ENCODE assay signal across 8 cellular contexts in the genomic region with DNA sequence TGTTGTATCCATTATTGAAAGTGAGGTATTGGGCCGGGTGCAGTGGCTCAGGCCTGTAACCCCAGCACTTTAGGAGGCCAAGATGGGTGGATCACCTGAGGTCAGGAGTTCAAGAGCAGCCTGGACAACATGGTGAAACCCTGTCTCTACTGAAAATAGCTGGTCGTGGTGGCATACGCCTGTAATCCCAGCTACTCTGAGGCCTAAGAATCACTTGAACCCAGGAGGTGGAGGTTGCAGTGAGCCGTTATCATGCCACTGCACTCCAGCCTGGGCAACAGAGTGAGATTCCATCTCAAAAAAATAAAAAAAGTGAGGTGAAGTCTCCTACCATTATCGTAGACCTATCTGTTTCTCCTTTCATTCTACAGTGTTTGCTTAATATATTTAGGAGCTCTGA. TPM values are rescaled to one million over a fixed set of nuclear protein-coding genes. Genes with fewer than 3 reads are reported as not detected.
DNase-seq lines count a peak whose midpoint lies in the region; ATAC-seq, FAIRE-seq and TF ChIP-seq lines count a peak whose summit lies in the region.
"Not testable (repeated sequence)": the region's sequence is repeated elsewhere in the genome, so short reads cannot be mapped to it uniquely, and the experiment has no call there.

No MANE protein-coding gene starts in this region.

- H3K4me3 Mint-ChIP-seq in CD4-positive, alpha-beta T cell; activated T-cell treated with anti-CD3 and anti-CD28 coated beads, Interleukin-2, amount 50 U/mL, for 24 hours; activated naive CD8-positive, alpha-beta T cell treated with anti-CD3 and anti-CD28 coated beads for 36 hours; dendritic cell treated with granulocyte-macrophage colony-stimulating factor and Interleukin-4, amounts not matched to agents 40 ng/mL and 50 ng/mL, for 4 days; stimulated activated naive B cell treated with anti-CD40 and anti-IgM and Interleukin-4, amounts not matched to agents 10 μg/mL and 1 μg/mL and 100 μg/mL, for 72 hours: not testable (repeated sequence)
- H3K4me3 Mint-ChIP-seq in IgD-negative memory B cell (peak overlapping the region; percentile 4 to 90 (median 83)), activated B cell treated with CpG ODN at 0.5 μM for 24 hours (peak overlapping the region; percentile 63)

- TF ChIP-seq RAD21 in HepG2 (CRISPR knock-in tag; IDR thresholded peaks at IDR 0.05), result not testable (repeated sequence)

- not testable (repeated sequence) for FAIRE-seq in HepG2 (lab: Jason Lieb, UNC)

- H3K4me1 Mint-ChIP-seq in CD4-positive, alpha-beta T cell (ENCODE audit: low read depth), result peaks cover 11% of the 10 kb centered on the region
- peaks cover 9 to 10% (median 10%) of the 10 kb centered on the region in 3 donors for H3K4me1 Mint-ChIP-seq in IgD-negative memory B cell
- peaks cover 14% of the 10 kb centered on the region for H3K4me1 Mint-ChIP-seq in activated B cell treated with CpG ODN at 0.5 μM for 24 hours
- peaks cover 20% of the 10 kb centered on the region for H3K4me1 Mint-ChIP-seq in activated T-cell treated with anti-CD3 and anti-CD28 coated beads, Interleukin-2, amount 50 U/mL, for 24 hours (ENCODE audit: low read depth)
- not testable (repeated sequence) for H3K4me1 Mint-ChIP-seq in activated naive CD8-positive, alpha-beta T cell treated with anti-CD3 and anti-CD28 coated beads for 36 hours
- peaks cover 19% of the 10 kb centered on the region for H3K4me1 Mint-ChIP-seq in dendritic cell treated with granulocyte-macrophage colony-stimulating factor and Interleukin-4, amounts not matched to agents 40 ng/mL and 50 ng/mL, for 4 days (ENCODE audit: low read depth)
- H3K4me1 Mint-ChIP-seq in stimulated activated naive B cell treated with anti-CD40 and anti-IgM and Interleukin-4, amounts not matched to agents 10 μg/mL and 1 μg/mL and 100 μg/mL, for 72 hours, result peaks cover 12 to 14% of the 10 kb centered on the region in 2 donors

- not testable (repeated sequence) for H3K36me3 Mint-ChIP-seq in CD4-positive, alpha-beta T cell (ENCODE audit: low read depth); IgD-negative memory B cell; activated B cell treated with CpG ODN at 0.5 μM for 24 hours (ENCODE audit: low read depth); activated T-cell treated with anti-CD3 and anti-CD28 coated beads, Interleukin-2, amount 50 U/mL, for 24 hours (ENCODE audit: low read depth); activated naive CD8-positive, alpha-beta T cell treated with anti-CD3 and anti-CD28 coated beads for 36 hours
- H3K36me3 Mint-ChIP-seq in dendritic cell treated with granulocyte-macrophage colony-stimulating factor and Interleukin-4, amounts not matched to agents 40 ng/mL and 50 ng/mL, for 4 days (ENCODE audit: low read depth), result peaks cover 33% of the 10 kb centered on the region
- H3K36me3 Mint-ChIP-seq in stimulated activated naive B cell treated with anti-CD40 and anti-IgM and Interleukin-4, amounts not matched to agents 10 μg/mL and 1 μg/mL and 100 μg/mL, for 72 hours, result peaks cover 34 to 38% of the 10 kb centered on the region in 2 donors

- not testable (repeated sequence) for H4K20me1 ChIP-seq in HepG2 (ENCODE audit: insufficient read depth, low read length)

- 30% methylated on average over 5 of the region's 5 CpGs for WGBS in HepG2 (ENCODE audit: low lambda C conversion rate)

- H3K27me3 Mint-ChIP-seq in CD4-positive, alpha-beta T cell; IgD-negative memory B cell; activated B cell treated with CpG ODN at 0.5 μM for 24 hours; activated T-cell treated with anti-CD3 and anti-CD28 coated beads, Interleukin-2, amount 50 U/mL, for 24 hours; activated naive CD8-positive, alpha-beta T cell treated with anti-CD3 and anti-CD28 coated beads for 36 hours: not testable (repeated sequence)
- H3K27me3 Mint-ChIP-seq in dendritic cell treated with granulocyte-macrophage colony-stimulating factor and Interleukin-4, amounts not matched to agents 40 ng/mL and 50 ng/mL, for 4 days, result peaks cover 60% of the 10 kb centered on the region
- H3K27me3 Mint-ChIP-seq in stimulated activated naive B cell treated with anti-CD40 and anti-IgM and Interleukin-4, amounts not matched to agents 10 μg/mL and 1 μg/mL and 100 μg/mL, for 72 hours, result peaks cover 0 to 16% of the 10 kb centered on the region in 2 donors

- DNase-seq in CD4-positive, alpha-beta T cell; activated B cell treated with CpG ODN at 0.5 μM for 24 hours; activated T-cell treated with anti-CD3 and anti-CD28 coated beads, Interleukin-2, amount 50 U/mL, for 24 hours; activated naive CD8-positive, alpha-beta T cell treated with anti-CD3 and anti-CD28 coated beads for 36 hours; HepG2 (ENCODE audit: low spot score); stimulated activated naive B cell treated with anti-CD40 and anti-IgM and Interleukin-4, amounts not matched to agents 10 μg/mL and 1 μg/mL and 100 μg/mL, for 72 hours: not testable (repeated sequence)

- H3K27me3 ChIP-seq in CD4-positive, alpha-beta T cell (ENCODE audit: control insufficient read depth, insufficient read depth, low read length); HepG2 (ENCODE audit: control insufficient read depth in 1 of 2, insufficient read depth in 2 of 2, low read length in 2 of 2): not testable (repeated sequence)

- peak overlapping the region; percentile 40 for H3K27ac Mint-ChIP-seq in CD4-positive, alpha-beta T cell
- peak overlapping the region in 1 of 3 donors; percentile 10 for H3K27ac Mint-ChIP-seq in IgD-negative memory B cell
- peak overlapping the region; percentile 84 for H3K27ac Mint-ChIP-seq in activated B cell treated with CpG ODN at 0.5 μM for 24 hours
- peak overlapping the region; percentile 80 for H3K27ac Mint-ChIP-seq in activated T-cell treated with anti-CD3 and anti-CD28 coated beads, Interleukin-2, amount 50 U/mL, for 24 hours
- H3K27ac Mint-ChIP-seq in activated naive CD8-positive, alpha-beta T cell treated with anti-CD3 and anti-CD28 coated beads for 36 hours, result peak overlapping the region; percentile 19
- H3K27ac Mint-ChIP-seq in dendritic cell treated with granulocyte-macrophage colony-stimulating factor and Interleukin-4, amounts not matched to agents 40 ng/mL and 50 ng/mL, for 4 days, result peak overlapping the region; percentile 68
- peak overlapping the region; percentile 78 for H3K27ac Mint-ChIP-seq in stimulated activated naive B cell treated with anti-CD40 and anti-IgM and Interleukin-4, amounts not matched to agents 10 μg/mL and 1 μg/mL and 100 μg/mL, for 72 hours

- not testable (repeated sequence) for H3K9me3 Mint-ChIP-seq in CD4-positive, alpha-beta T cell; IgD-negative memory B cell; activated B cell treated with CpG ODN at 0.5 μM for 24 hours; activated T-cell treated with anti-CD3 and anti-CD28 coated beads, Interleukin-2, amount 50 U/mL, for 24 hours; activated naive CD8-positive, alpha-beta T cell treated with anti-CD3 and anti-CD28 coated beads for 36 hours; dendritic cell treated with granulocyte-macrophage colony-stimulating factor and Interleukin-4, amounts not matched to agents 40 ng/mL and 50 ng/mL, for 4 days; stimulated activated naive B cell treated with anti-CD40 and anti-IgM and Interleukin-4, amounts not matched to agents 10 μg/mL and 1 μg/mL and 100 μg/mL, for 72 hours

- peak overlapping the region; percentile 41; the same call in 1 of the 2 replicates for H3K4me2 ChIP-seq in HepG2 (ENCODE audit: low read depth, low read length)

- intact Hi-C loops in CD4-positive, alpha-beta T cell (cut with DNase I, micrococcal nuclease); activated B cell treated with CpG ODN at 0.5 μM for 24 hours (cut with micrococcal nuclease); dendritic cell treated with granulocyte-macrophage colony-stimulating factor and Interleukin-4, amounts not matched to agents 40 ng/mL and 50 ng/mL, for 4 days (cut with micrococcal nuclease); HepG2 (cut with micrococcal nuclease; ENCODE audit: unreplicated experiment): not testable (repeated sequence)

- POLR2A ChIA-PET in CD4-positive, alpha-beta T cell (lab: Charles Lee), result interaction anchor here (1.2 kb wide), 1 partner anchor 124 kb away, joined by 4 read pairs; no protein-coding TSS in a partner anchor
- POLR2A ChIA-PET in activated B cell treated with CpG ODN at 0.5 μM for 24 hours (lab: Charles Lee), result interaction anchor here (0.6 to 1.5 kb wide), 6 partner anchors 8 to 277 kb away, joined by 3 to 6 read pairs (median 4); a partner anchor contains a TSS
- POLR2A ChIA-PET in HepG2 (lab: Yijun Ruan, JAX), result interaction anchor here (1.2 to 1.6 kb wide), 3 partner anchors 8 to 123 kb away, joined by 4 to 5 read pairs (median 5); a partner anchor contains a TSS

- not testable (repeated sequence) for H3K9me3 ChIP-seq in CD4-positive, alpha-beta T cell (ENCODE audit: control insufficient read depth, low read length); HepG2 (ENCODE audit: low read length)

- not testable (repeated sequence) for H3K27ac ChIP-seq in CD4-positive, alpha-beta T cell (ENCODE audit: low read depth, low read length); HepG2 (ENCODE audit: extremely low read length, insufficient read depth, low read length)

- CTCF ChIA-PET in CD4-positive, alpha-beta T cell (lab: Charles Lee), result interaction anchor here (1.5 kb wide), 1 partner anchor 17 kb away, joined by 3 read pairs; no protein-coding TSS in a partner anchor
- CTCF ChIA-PET in activated B cell treated with CpG ODN at 0.5 μM for 24 hours (lab: Charles Lee); HepG2 (lab: Yijun Ruan, JAX; ENCODE audit: low intra/inter-chr PET ratio, low total read pairs): not testable (repeated sequence)

- H3K36me3 ChIP-seq in HepG2 (replicated peaks in 1 of 2; ENCODE audit: control insufficient read depth in 1 of 2, insufficient read depth in 2 of 2, low read length in 2 of 2), result not testable (repeated sequence)

- peak overlapping the region; percentile 29 for H2AFZ ChIP-seq in HepG2 (ENCODE audit: low read length)

- H3K79me2 ChIP-seq in HepG2 (ENCODE audit: insufficient read depth, low read length), result not testable (repeated sequence)

- not testable (repeated sequence) for TF ChIP-seq POLR2A in HepG2 (IDR thresholded peaks at IDR 0.05; ENCODE audit: insufficient read depth in 1 of 2, low read depth in 2 of 2, low read length in 2 of 2)

- H3K9ac ChIP-seq in HepG2 (ENCODE audit: insufficient read depth, low read depth, low read length), result not testable (repeated sequence)

- not testable (repeated sequence) for ATAC-seq in CD4-positive, alpha-beta T cell (ENCODE audit: poor library complexity); activated B cell treated with CpG ODN at 0.5 μM for 24 hours (ENCODE audit: low read depth); HepG2; stimulated activated naive B cell treated with anti-CD40 and anti-IgM and Interleukin-4, amounts not matched to agents 10 μg/mL and 1 μg/mL and 100 μg/mL, for 72 hours (replicated peaks)

- peaks cover 29% of the 10 kb centered on the region for H3K4me1 ChIP-seq in HepG2 (ENCODE audit: insufficient read depth, low read length)

- not testable (repeated sequence) for BruUV-seq in HepG2 (replicated peaks; lab: Mats Ljungman, UMichigan)

- in situ Hi-C loops in HepG2 (cut with HindIII; ENCODE audit: extremely low pct_ligation_motif_present, low pct_unique_long_range_greater_than_20kb), result not testable (repeated sequence)

- TF ChIP-seq EP300 in HepG2 (IDR thresholded peaks at IDR 0.05; ENCODE audit: low read depth in 2 of 2, low read length in 2 of 2); HepG2 (CRISPR knock-in tag; IDR thresholded peaks at IDR 0.05; ENCODE audit: borderline replicate concordance): not testable (repeated sequence)

- not testable (repeated sequence) for H3K4me3 ChIP-seq in HepG2 (replicated peaks in 1 of 3; ENCODE audit: insufficient read depth in 1 of 3, low read depth in 2 of 3, low read length in 3 of 3)

- TF ChIP-seq CTCF in CD4-positive, alpha-beta T cell (IDR thresholded peaks at IDR 0.05); activated B cell treated with CpG ODN at 0.5 μM for 24 hours (IDR thresholded peaks at IDR 0.05); HepG2 (CRISPR knock-in tag; IDR thresholded peaks at IDR 0.05): not testable (repeated sequence)

RNA-seq across cellular contexts. Expression of a gene that starts 33.7 kb away (rescaled TPM):
- total RNA-seq in CD4-positive, alpha-beta T cell, result 1 to 10 TPM; 1.3 to 1.5 TPM
- polyA plus RNA-seq in IgD-negative memory B cell (13.8 TPM), HepG2 (2011; rRNA removed) (15.3 and 24.5 TPM in 2 replicates)
- total RNA-seq in activated B cell treated with CpG ODN at 0.5 μM for 24 hours (8.1 TPM in 2 replicates), HepG2 (2016; rRNA removed; fragmentation: Illumina TruSeq; extraction: Trizol) (55.7 and 65.3 TPM in 2 replicates)
- 10 to 100 TPM; 50.1 to 56.1 TPM for total RNA-seq in activated naive CD8-positive, alpha-beta T cell treated with anti-CD3 and anti-CD28 coated beads for 36 hours
- 8.6 and 11.0 TPM in 2 replicates for total RNA-seq in HepG2 (2016; cell fraction: cytosol; rRNA removed; fragmentation: Illumina TruSeq; extraction: Trizol; ENCODE audit: low read depth)
- 51.5 and 55.7 TPM in 2 replicates for total RNA-seq in HepG2 (2016; cell fraction: insoluble cytoplasmic fraction; rRNA removed; fragmentation: Illumina TruSeq; extraction: Trizol)
- 28.4 and 29.3 TPM in 2 replicates for total RNA-seq in HepG2 (2016; cell fraction: membrane; rRNA removed; fragmentation: Illumina TruSeq; extraction: Trizol)
- 23.6 and 25.7 TPM in 2 replicates for total RNA-seq in HepG2 (2016; cell fraction: nucleus; rRNA removed; fragmentation: Illumina TruSeq; extraction: Trizol)
- 18.8 and 22.1 TPM in 2 replicates for polyA plus RNA-seq in HepG2 (2011; cell fraction: cytosol; rRNA removed)
- polyA plus RNA-seq in HepG2 (2011; cell fraction: nucleus; rRNA removed), result 10.4 and 11.9 TPM in 2 replicates
- polyA plus RNA-seq in HepG2 (2012), result 19.5 and 50.3 TPM in 2 replicates
- polyA plus RNA-seq in HepG2 (2016; cell fraction: cytosol; fragmentation: Illumina TruSeq; extraction: Trizol; ENCODE audit: low read depth), result 10.8 and 11.1 TPM in 2 replicates
- 90.6 and 102 TPM in 2 replicates for polyA plus RNA-seq in HepG2 (2016; cell fraction: insoluble cytoplasmic fraction; fragmentation: Illumina TruSeq; extraction: Trizol; ENCODE audit: low read depth)
- 27.3 and 29.2 TPM in 2 replicates for polyA plus RNA-seq in HepG2 (2016; cell fraction: membrane; fragmentation: Illumina TruSeq; extraction: Trizol; ENCODE audit: low read depth)
- 54.0 and 54.7 TPM in 2 replicates for polyA plus RNA-seq in HepG2 (2016; cell fraction: nucleus; fragmentation: Illumina TruSeq; extraction: Trizol; ENCODE audit: insufficient read depth, low read depth)
- 9.1 and 22.0 TPM in 2 replicates for polyA minus RNA-seq in HepG2 (2011; rRNA and poly(A)+ RNA removed; ENCODE audit: low replicate concordance)
- 12.6 and 15.4 TPM in 2 replicates for polyA minus RNA-seq in HepG2 (2011; cell fraction: cytosol; rRNA and poly(A)+ RNA removed)
- polyA minus RNA-seq in HepG2 (2011; cell fraction: nucleus; rRNA and poly(A)+ RNA removed), result 8.4 and 8.7 TPM in 2 replicates
